ENCODE assay signal across 1 cellular context in the genomic region with DNA sequence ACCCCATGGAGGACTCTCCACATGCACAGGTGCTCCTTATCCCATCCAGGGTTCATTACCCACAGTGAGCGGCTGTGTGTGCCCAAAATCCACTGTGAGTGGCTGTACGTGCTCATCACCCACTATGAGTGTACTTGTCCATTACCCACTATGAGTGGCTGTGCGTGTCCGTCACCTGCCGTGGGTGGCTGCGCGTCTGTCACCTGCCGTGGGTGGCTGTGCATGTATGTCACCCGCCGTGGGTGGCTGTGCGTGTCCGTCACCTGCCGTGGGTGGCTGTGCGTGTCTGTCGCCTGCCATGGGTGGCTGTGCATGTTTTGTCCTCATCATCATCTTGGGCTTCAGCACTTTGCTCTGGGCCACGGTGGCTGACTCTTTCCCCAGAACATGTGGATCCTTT.
A peak's percentile ranks its signal among the peaks of the same experiment; 100 is the strongest.
TF ChIP-seq lines count a peak whose summit lies in the region.

No MANE protein-coding gene starts in this region.

TF ChIP-seq in GM12878, 131 proteins besides CTCF, POLR2A, EP300 and RAD21:
- TF ChIP-seq NR2C1 (IDR thresholded peaks at IDR 0.05) (no peak), BCL3 (IDR thresholded peaks at IDR 0.05; ENCODE audit: borderline replicate concordance, insufficient read depth, low read depth, low read length, poor library complexity, severe bottlenecking) (peak; percentile 49), TCF3 (IDR thresholded peaks at IDR 0.05; ENCODE audit: borderline replicate concordance, insufficient read depth, low read depth, low read length) (peak; percentile 44; the same call in 1 of the 2 replicates), CBX5 (IDR thresholded peaks at IDR 0.05; ENCODE audit: low read depth) (no peak)
